In genomic region chr15:65211157-65211982, GRCh38 we compare ENCODE assay signal across 10 cellular contexts. TPM values are rescaled to one million over a fixed set of nuclear protein-coding genes. Genes with fewer than 3 reads are reported as not detected.
A peak's percentile ranks its signal among the peaks of the same experiment; 100 is the strongest.
DNase-seq lines count a peak whose midpoint lies in the region; ATAC-seq and TF ChIP-seq lines count a peak whose summit lies in the region.
"Had no signal": no experiment of that assay in that cellular context is flagged by ENCODE, and none has a peak within 500 bp of the region (broad histone marks: within the 10 kb centered on the region; RNA-seq: fewer than 3 reads in every experiment).

Gene CILP (minus strand): TSS chr15:65211473. CDS start chr15:65209755, 1,718 bp downstream.

- peak within 1 kb of the TSS in 1 of 2 donors; percentile 68 for H3K27ac Mint-ChIP-seq in stimulated activated naive CD8-positive, alpha-beta T cell treated with anti-CD3 and anti-CD28 coated beads, Interleukin-15, amount 100 ng/mL, for 72 hours

- H3K36me3 ChIP-seq in MG63 (no peaks in the 10 kb centered on the region), testis (ENCODE audit: low read depth, missing control alignments) (no peaks in the 10 kb centered on the region)

- H3K27me3 Mint-ChIP-seq in stimulated activated naive CD8-positive, alpha-beta T cell treated with anti-CD3 and anti-CD28 coated beads, Interleukin-15, amount 100 ng/mL, for 72 hours: no peaks in the 10 kb centered on the region

- peak; percentile 31 for DNase-seq in MG63
- DNase-seq in astrocyte of the spinal cord (ENCODE audit: low read depth, low spot score): peak; percentile 66
- DNase-seq in iris pigment epithelial cell (ENCODE audit: low read depth): peak; percentile 60
- DNase-seq in testis: peak; percentile 68
- DNase-seq in NCI-H774 (lab: John Stamatoyannopoulos, UW): no peak
- DNase-seq in NCI-H146 treated with DMSO at 0.1 percent for 48 hours (lab: John Stamatoyannopoulos, UW; ENCODE audit: unreplicated experiment): no peak
- DNase-seq in stimulated activated naive CD8-positive, alpha-beta T cell treated with anti-CD3 and anti-CD28 coated beads, Interleukin-15, amount 100 ng/mL, for 72 hours: no peak
- no peak for DNase-seq in NCI-H1105 treated with DMSO at 0.1 percent for 48 hours (lab: John Stamatoyannopoulos, UW)

- H3K9me3 ChIP-seq in MG63: no peaks in the 10 kb centered on the region
- no peaks in the 10 kb centered on the region for H3K9me3 ChIP-seq in testis

- 29 to 37% methylated on average over 5 to 8 of the region's 8 CpGs for WGBS in testis, 2 donors

- H3K4me1 Mint-ChIP-seq in stimulated activated naive CD8-positive, alpha-beta T cell treated with anti-CD3 and anti-CD28 coated beads, Interleukin-15, amount 100 ng/mL, for 72 hours: peaks cover 8% of the 10 kb centered on the region
- H3K4me1 Mint-ChIP-seq: central memory CD8-positive, alpha-beta T cell had no signal

- H3K9me3 Mint-ChIP-seq in stimulated activated naive CD8-positive, alpha-beta T cell treated with anti-CD3 and anti-CD28 coated beads, Interleukin-15, amount 100 ng/mL, for 72 hours: no peaks in the 10 kb centered on the region
- H3K9me3 Mint-ChIP-seq: central memory CD8-positive, alpha-beta T cell had no signal

- H3K4me3 Mint-ChIP-seq in stimulated activated naive CD8-positive, alpha-beta T cell treated with anti-CD3 and anti-CD28 coated beads, Interleukin-15, amount 100 ng/mL, for 72 hours: no peak within 1 kb of the TSS
- H3K4me3 Mint-ChIP-seq: central memory CD8-positive, alpha-beta T cell had no signal

- TF ChIP-seq POLR2A in testis (IDR thresholded peaks at IDR 0.05): no peak

- no peak for TF ChIP-seq CTCF in astrocyte of the spinal cord (IDR thresholded peaks at IDR 0.05; ENCODE audit: low read depth, low read length)
- TF ChIP-seq CTCF in testis (IDR thresholded peaks at IDR 0.05): no peak

- peak within 1 kb of the TSS; percentile 6 to 75 for H3K27ac ChIP-seq in testis

- H3K4me1 ChIP-seq in testis: peaks cover 56% of the 10 kb centered on the region

- H3K4me3 ChIP-seq in MG63 (no peak within 1 kb of the TSS), astrocyte of the spinal cord (ENCODE audit: low read depth, low read length) (no peak within 1 kb of the TSS), testis (no peak within 1 kb of the TSS)

- no peak for ATAC-seq in stimulated activated naive CD8-positive, alpha-beta T cell treated with anti-CD3 and anti-CD28 coated beads, Interleukin-15, amount 100 ng/mL, for 72 hours

- in situ Hi-C loops in astrocyte of the spinal cord (cut with HindIII; ENCODE audit: low sequenced_read_pairs): no loop called here

- intact Hi-C loops in testis (cut with DNase I; ENCODE audit: low total_unique reads): no loop called here

- H3K27me3 ChIP-seq in MG63: no peaks in the 10 kb centered on the region
- no peaks in the 10 kb centered on the region for H3K27me3 ChIP-seq in testis

RNA-seq across cellular contexts. Expression of gene CILP, which starts in this region (rescaled TPM):
- not detected in 2 replicates for total RNA-seq in MG63 (2014; rRNA removed; shearing (Covaris generic); ENCODE audit: low replicate concordance)
- total RNA-seq in testis: 10 to 100 TPM in 1 of 2 donors, 1 to 10 TPM in 1; 8.0 to 27.1 TPM
- 48.6 TPM for polyA plus RNA-seq in testis (ENCODE audit: insufficient read depth, low read depth, low replicate concordance)
- total RNA-seq: kidney epithelial cell had no signal

Comparison
In these comparisons a context has a peak if more than half of its experiments do, and no peak if none do; other contexts are left out.
1. Peak in DNase-seq in MG63; RNA of the gene not detected or under 1 TPM.
2. DNase-seq: peak in astrocyte of the spinal cord (single experiment), iris pigment epithelial cell (single experiment) and testis (single experiment); none in NCI-H774 (single experiment), NCI-H146 treated with DMSO at 0.1 percent for 48 hours (single experiment), stimulated activated naive CD8-positive, alpha-beta T cell treated with anti-CD3 and anti-CD28 coated beads, Interleukin-15, amount 100 ng/mL, for 72 hours (0 of 2) and NCI-H1105 treated with DMSO at 0.1 percent for 48 hours (single experiment).